Comparison of ENCODE assay signal across 8 cellular contexts in the genomic region with DNA sequence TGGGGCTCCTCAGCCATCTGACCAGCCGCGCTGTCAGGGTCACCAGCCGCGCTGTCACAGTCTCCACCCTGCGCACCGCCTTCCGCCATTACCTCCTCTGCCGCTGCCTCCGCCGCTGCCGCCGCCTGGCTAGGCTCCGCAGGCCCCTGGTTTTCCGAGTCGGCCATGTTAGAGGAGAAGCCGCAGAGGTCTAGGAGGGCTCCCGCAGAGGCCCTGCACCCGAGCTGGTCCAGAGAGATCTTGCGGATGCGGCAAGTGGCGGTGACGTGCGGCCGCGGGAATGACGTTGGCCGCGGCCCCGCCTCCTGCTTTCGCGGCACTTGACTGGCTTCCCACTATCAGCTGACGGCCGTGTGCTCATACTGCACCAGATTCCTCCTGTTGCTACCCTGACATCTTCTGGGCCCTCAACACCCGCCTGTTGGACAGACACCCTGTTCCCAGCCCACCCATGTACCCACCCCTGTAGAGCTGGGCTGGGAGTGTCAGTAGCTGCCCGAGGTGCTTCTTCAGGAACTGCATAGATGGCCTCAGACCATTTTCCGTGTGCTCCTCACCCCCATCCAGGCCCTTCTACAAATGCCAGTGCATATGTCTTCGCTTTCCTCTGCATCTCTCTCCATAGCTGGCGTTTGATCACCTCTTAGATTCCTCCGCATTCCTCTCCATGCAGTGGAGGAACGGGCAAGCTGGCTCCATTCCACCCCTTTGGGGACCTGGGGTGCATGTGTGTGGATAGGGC. TPM values are rescaled to one million over a fixed set of nuclear protein-coding genes. Genes with fewer than 3 reads are reported as not detected.
A peak's percentile ranks its signal among the peaks of the same experiment; 100 is the strongest.
DNase-seq lines count a peak whose midpoint lies in the region; ATAC-seq, FAIRE-seq and TF ChIP-seq lines count a peak whose summit lies in the region.

A gene with protein sequence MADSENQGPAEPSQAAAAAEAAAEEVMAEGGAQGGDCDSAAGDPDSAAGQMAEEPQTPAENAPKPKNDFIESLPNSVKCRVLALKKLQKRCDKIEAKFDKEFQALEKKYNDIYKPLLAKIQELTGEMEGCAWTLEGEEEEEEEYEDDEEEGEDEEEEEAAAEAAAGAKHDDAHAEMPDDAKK (minus strand): TSS at position 242 of the 742 bp plus-strand sequence. CDS start 75 bp downstream, at position 167.

- no peak for TF ChIP-seq CTCF in pancreas (IDR thresholded peaks at IDR 0.05)
- TF ChIP-seq CTCF in transverse colon (IDR thresholded peaks at IDR 0.05) = no peak

- 57 to 63% methylated on average over 40 of the region's 40 CpGs for WGBS in pancreas, 2 donors
- 69 to 80% methylated on average over 3 to 40 of the region's 40 CpGs for WGBS in transverse colon (ENCODE audit: low coverage in 1 of 2), 2 donors

- intact Hi-C loops in head of caudate nucleus (cut with DNase I) = no loop called here
- intact Hi-C loops in pancreas (cut with DNase I) = no loop called here
- intact Hi-C loops in transverse colon (cut with DNase I; ENCODE audit: low total_unique reads) = no loop called here

- peak within 1 kb of the TSS; percentile 71 for H3K4me3 ChIP-seq in SJCRH30
- peak within 1 kb of the TSS; percentile 13 to 50 (median 38) for H3K4me3 ChIP-seq in pancreas
- peak within 1 kb of the TSS; percentile 11 to 65 (median 50) for H3K4me3 ChIP-seq in transverse colon

- H3K27ac ChIP-seq in SJCRH30 = peak within 1 kb of the TSS; percentile 29; the same call in 1 of the 2 replicates
- H3K27ac ChIP-seq in pancreas = peak within 1 kb of the TSS in 3 of 4 donors; percentile 31 to 57 (median 40)
- peak within 1 kb of the TSS; percentile 72 to 79 (median 75) for H3K27ac ChIP-seq in transverse colon

- peak; percentile 54 for DNase-seq in AG08395 (ENCODE audit: low spot score)
- peak; percentile 68 to 74 for DNase-seq in SJCRH30
- DNase-seq in activated naive CD4-positive, alpha-beta T cell treated with anti-CD3 and anti-CD28 coated beads, Interleukin-2, amount 50 U/mL, for 16 hours = peak; percentile 69
- peak; percentile 49 to 91 (median 76) for DNase-seq in head of caudate nucleus
- DNase-seq in pancreas = peak; percentile 35 to 72 (median 48)
- peak; percentile 73 for DNase-seq in transverse colon

- in situ Hi-C loops in transverse colon (cut with MboI; ENCODE audit: low pct_ligation_motif_present in 1 of 4, low pct_unique_long_range_greater_than_20kb in 1 of 4, low sequenced_read_pairs in 3 of 4) = no loop called here

- TF ChIP-seq EP300 in transverse colon (IDR thresholded peaks at IDR 0.05; ENCODE audit: low read depth) = no peak

- H3K9me3 ChIP-seq in SJCRH30 (replicated peaks) (no peaks in the 10 kb centered on the region), pancreas (no peaks in the 10 kb centered on the region), transverse colon (no peaks in the 10 kb centered on the region)

- FAIRE-seq in pancreas (lab: Jason Lieb, UNC) = no peak

- H3K4me1 ChIP-seq in SJCRH30 = peaks cover 3% of the 10 kb centered on the region; the same call in 1 of the 2 replicates
- H3K4me1 ChIP-seq in pancreas = no peaks in the 10 kb centered on the region
- H3K4me1 ChIP-seq in transverse colon = no peaks in the 10 kb centered on the region

- no peaks in the 10 kb centered on the region for H3K27me3 ChIP-seq in SJCRH30
- H3K27me3 ChIP-seq in pancreas = no peaks in the 10 kb centered on the region
- H3K27me3 ChIP-seq in transverse colon = no peaks in the 10 kb centered on the region

- ATAC-seq in GM19324 (IDR thresholded peaks at IDR 0.05; ENCODE audit: low FRiP score, unreplicated experiment) (peak; percentile 94), HG03460 (IDR thresholded peaks at IDR 0.05; ENCODE audit: unreplicated experiment) (peak; percentile 95), pancreas (peak; percentile 86 to 93 (median 90))

- H3K36me3 ChIP-seq in SJCRH30 (no peaks in the 10 kb centered on the region), pancreas (no peaks in the 10 kb centered on the region), transverse colon (no peaks in the 10 kb centered on the region)

- no peak for TF ChIP-seq POLR2A in transverse colon (IDR thresholded peaks at IDR 0.05)

RNA-seq across cellular contexts. Expression of the gene that starts here (rescaled TPM):
- 10.4 and 10.5 TPM in 2 replicates for total RNA-seq in SJCRH30 (2014; rRNA removed; shearing (Covaris generic))
- total RNA-seq in pancreas (1 to 10 TPM in 5 of 6 donors, under 1 TPM in 1; 0.94 to 3.2 (median 1.8) TPM), transverse colon (1 to 10 TPM in 2 of 4 donors, not detected in 2; 3.5 TPM)
- polyA plus RNA-seq in pancreas = 10 to 100 TPM in 1 of 2 donors, 1 to 10 TPM in 1; 6.0 to 13.2 TPM

Comparison
In these comparisons a context has a peak if more than half of its experiments do, and no peak if none do; other contexts are left out.
1. Peak in every context shown above with its lines: DNase-seq, ATAC-seq, H3K4me3 ChIP-seq and H3K27ac ChIP-seq.